16 cellular contexts compared by ENCODE assay signal in genomic region chr1:22388666-22389455, GRCh38.
DNase-seq lines count a peak whose midpoint lies in the region; FAIRE-seq and TF ChIP-seq lines count a peak whose summit lies in the region.
"Had no signal": no experiment of that assay in that cellular context is flagged by ENCODE, and none has a peak within 500 bp of the region (broad histone marks: within the 10 kb centered on the region; RNA-seq: fewer than 3 reads in every experiment).

No MANE protein-coding gene starts in this region.

- DNase-seq in AG10803 (ENCODE audit: low read depth), result peak; percentile 97
- peak; percentile 51 for DNase-seq in HTR-8/SVneo (ENCODE audit: insufficient read length, low spot score)
- DNase-seq in bronchial epithelial cell (ENCODE audit: low read depth), result peak; percentile 74
- DNase-seq in mesothelial cell of epicardium (ENCODE audit: low spot score in 2 of 2, unreplicated experiment in 2 of 2), result no peak
- DNase-seq in NCI-H2081 treated with DMSO at 0.1 percent for 48 hours (lab: John Stamatoyannopoulos, UW), result no peak
- no peak for DNase-seq in NCI-H2196 (lab: John Stamatoyannopoulos, UW; ENCODE audit: unreplicated experiment)
- no peak for DNase-seq in LoVo (ENCODE audit: low spot score)
- DNase-seq in anterior cingulate cortex (lab: John Stamatoyannopoulos, UW), result no peak
- DNase-seq: activated CD8-positive, alpha-beta memory T cell treated with anti-CD3 and anti-CD28 coated beads, Interleukin-2, amount 50 U/mL, for 48 hours; activated naive CD8-positive, alpha-beta T cell treated with anti-CD3 and anti-CD28 coated beads, Interleukin-2, amount 10 ng/mL, durations not matched to agents 7 days and 5 days; DMS79 treated with DMSO at 0.1 percent for 48 hours; NCI-H1092 treated with DMSO at 0.1 percent for 48 hours; pancreas had no signal

- no peak for TF ChIP-seq CTCF in AG10803 (conservative IDR thresholded peaks at IDR 0.05; ENCODE audit: low read length)
- no peak for TF ChIP-seq CTCF in bronchial epithelial cell (IDR thresholded peaks at IDR 0.05; ENCODE audit: insufficient read depth, low read length, severe bottlenecking)
- no peak for TF ChIP-seq CTCF in mesothelial cell of epicardium (IDR thresholded peaks at IDR 0.05; ENCODE audit: unreplicated experiment)

- no peak overlapping the region for H3K4me3 ChIP-seq in AG10803 (ENCODE audit: low read length)
- H3K4me3 ChIP-seq in bronchial epithelial cell (ENCODE audit: low read depth, low read length), result no peak overlapping the region
- H3K4me3 ChIP-seq: esophagus muscularis mucosa, pancreas, thoracic aorta had no signal

- no peaks in the 10 kb centered on the region for H3K36me3 ChIP-seq in bronchial epithelial cell (ENCODE audit: control insufficient read depth, insufficient read depth, low read length)
- H3K36me3 ChIP-seq: esophagus muscularis mucosa, pancreas, thoracic aorta had no signal

- no peaks in the 10 kb centered on the region for H3K36me3 Mint-ChIP-seq in mesothelial cell of epicardium
- H3K36me3 Mint-ChIP-seq: activated naive CD8-positive, alpha-beta T cell treated with anti-CD3 and anti-CD28 coated beads, Interleukin-2, amount 10 ng/mL, durations not matched to agents 7 days and 5 days had no signal

- peaks cover 16% of the 10 kb centered on the region for H3K4me1 Mint-ChIP-seq in mesothelial cell of epicardium
- H3K4me1 Mint-ChIP-seq: activated naive CD8-positive, alpha-beta T cell treated with anti-CD3 and anti-CD28 coated beads, Interleukin-2, amount 10 ng/mL, durations not matched to agents 7 days and 5 days; B cell had no signal

- H3K4me3 Mint-ChIP-seq in mesothelial cell of epicardium, result no peak overlapping the region
- H3K4me3 Mint-ChIP-seq: activated naive CD8-positive, alpha-beta T cell treated with anti-CD3 and anti-CD28 coated beads, Interleukin-2, amount 10 ng/mL, durations not matched to agents 7 days and 5 days; B cell had no signal

- peak overlapping the region; percentile 63 for H3K27ac Mint-ChIP-seq in mesothelial cell of epicardium
- H3K27ac Mint-ChIP-seq: activated naive CD8-positive, alpha-beta T cell treated with anti-CD3 and anti-CD28 coated beads, Interleukin-2, amount 10 ng/mL, durations not matched to agents 7 days and 5 days; B cell had no signal

- no peaks in the 10 kb centered on the region for H3K27me3 ChIP-seq in bronchial epithelial cell (ENCODE audit: control insufficient read depth, insufficient read depth, low read length)
- H3K27me3 ChIP-seq: pancreas had no signal

- no peaks in the 10 kb centered on the region for H3K9me3 Mint-ChIP-seq in mesothelial cell of epicardium
- H3K9me3 Mint-ChIP-seq: activated naive CD8-positive, alpha-beta T cell treated with anti-CD3 and anti-CD28 coated beads, Interleukin-2, amount 10 ng/mL, durations not matched to agents 7 days and 5 days had no signal

- FAIRE-seq in HTR-8/SVneo (lab: Jason Lieb, UNC) (peak; percentile 76), bronchial epithelial cell (lab: Jason Lieb, UNC) (no peak)
- FAIRE-seq: pancreas had no signal

- peaks cover 8% of the 10 kb centered on the region for H3K27me3 Mint-ChIP-seq in mesothelial cell of epicardium (ENCODE audit: low read depth)

Comparison
In these comparisons a context has a peak if more than half of its experiments do, and no peak if none do; other contexts are left out.
1. DNase-seq: peak in AG10803 (single experiment), HTR-8/SVneo (single experiment) and bronchial epithelial cell (single experiment); none in mesothelial cell of epicardium (0 of 2), NCI-H2081 treated with DMSO at 0.1 percent for 48 hours (single experiment), NCI-H2196 (single experiment), LoVo (single experiment) and anterior cingulate cortex (0 of 58).